ENCODE assay signal across 1 cellular context in the genomic region with DNA sequence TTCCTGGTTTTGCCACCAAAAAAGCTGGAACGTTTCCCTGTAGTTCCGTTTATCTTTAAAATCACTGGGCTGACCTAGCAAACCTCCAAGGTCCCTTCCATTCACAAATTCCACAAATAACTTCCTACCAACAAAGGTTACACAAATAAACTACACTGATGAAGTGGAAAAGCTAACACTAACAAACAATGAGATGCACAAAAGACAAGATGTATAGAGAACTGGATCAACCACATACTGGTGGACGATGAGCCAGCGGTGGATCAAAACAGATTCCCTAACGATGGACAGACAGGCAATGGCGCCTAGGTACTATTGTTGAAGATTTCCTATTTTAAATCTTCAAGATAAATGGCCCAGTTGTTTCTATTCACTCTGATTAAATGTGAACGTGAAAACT.
TF ChIP-seq lines count a peak whose summit lies in the region.

No MANE protein-coding gene starts in this region.

TF ChIP-seq in HepG2, 621 proteins besides CTCF, POLR2A, EP300 and RAD21 (continued from another document and continues in another):
- TF ChIP-seq, protein P1, sequence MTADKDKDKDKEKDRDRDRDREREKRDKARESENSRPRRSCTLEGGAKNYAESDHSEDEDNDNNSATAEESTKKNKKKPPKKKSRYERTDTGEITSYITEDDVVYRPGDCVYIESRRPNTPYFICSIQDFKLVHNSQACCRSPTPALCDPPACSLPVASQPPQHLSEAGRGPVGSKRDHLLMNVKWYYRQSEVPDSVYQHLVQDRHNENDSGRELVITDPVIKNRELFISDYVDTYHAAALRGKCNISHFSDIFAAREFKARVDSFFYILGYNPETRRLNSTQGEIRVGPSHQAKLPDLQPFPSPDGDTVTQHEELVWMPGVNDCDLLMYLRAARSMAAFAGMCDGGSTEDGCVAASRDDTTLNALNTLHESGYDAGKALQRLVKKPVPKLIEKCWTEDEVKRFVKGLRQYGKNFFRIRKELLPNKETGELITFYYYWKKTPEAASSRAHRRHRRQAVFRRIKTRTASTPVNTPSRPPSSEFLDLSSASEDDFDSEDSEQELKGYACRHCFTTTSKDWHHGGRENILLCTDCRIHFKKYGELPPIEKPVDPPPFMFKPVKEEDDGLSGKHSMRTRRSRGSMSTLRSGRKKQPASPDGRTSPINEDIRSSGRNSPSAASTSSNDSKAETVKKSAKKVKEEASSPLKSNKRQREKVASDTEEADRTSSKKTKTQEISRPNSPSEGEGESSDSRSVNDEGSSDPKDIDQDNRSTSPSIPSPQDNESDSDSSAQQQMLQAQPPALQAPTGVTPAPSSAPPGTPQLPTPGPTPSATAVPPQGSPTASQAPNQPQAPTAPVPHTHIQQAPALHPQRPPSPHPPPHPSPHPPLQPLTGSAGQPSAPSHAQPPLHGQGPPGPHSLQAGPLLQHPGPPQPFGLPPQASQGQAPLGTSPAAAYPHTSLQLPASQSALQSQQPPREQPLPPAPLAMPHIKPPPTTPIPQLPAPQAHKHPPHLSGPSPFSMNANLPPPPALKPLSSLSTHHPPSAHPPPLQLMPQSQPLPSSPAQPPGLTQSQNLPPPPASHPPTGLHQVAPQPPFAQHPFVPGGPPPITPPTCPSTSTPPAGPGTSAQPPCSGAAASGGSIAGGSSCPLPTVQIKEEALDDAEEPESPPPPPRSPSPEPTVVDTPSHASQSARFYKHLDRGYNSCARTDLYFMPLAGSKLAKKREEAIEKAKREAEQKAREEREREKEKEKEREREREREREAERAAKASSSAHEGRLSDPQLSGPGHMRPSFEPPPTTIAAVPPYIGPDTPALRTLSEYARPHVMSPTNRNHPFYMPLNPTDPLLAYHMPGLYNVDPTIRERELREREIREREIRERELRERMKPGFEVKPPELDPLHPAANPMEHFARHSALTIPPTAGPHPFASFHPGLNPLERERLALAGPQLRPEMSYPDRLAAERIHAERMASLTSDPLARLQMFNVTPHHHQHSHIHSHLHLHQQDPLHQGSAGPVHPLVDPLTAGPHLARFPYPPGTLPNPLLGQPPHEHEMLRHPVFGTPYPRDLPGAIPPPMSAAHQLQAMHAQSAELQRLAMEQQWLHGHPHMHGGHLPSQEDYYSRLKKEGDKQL (CRISPR knock-in tag; IDR thresholded peaks at IDR 0.05; ENCODE audit: low read depth): no peak
- TF ChIP-seq, protein P2, sequence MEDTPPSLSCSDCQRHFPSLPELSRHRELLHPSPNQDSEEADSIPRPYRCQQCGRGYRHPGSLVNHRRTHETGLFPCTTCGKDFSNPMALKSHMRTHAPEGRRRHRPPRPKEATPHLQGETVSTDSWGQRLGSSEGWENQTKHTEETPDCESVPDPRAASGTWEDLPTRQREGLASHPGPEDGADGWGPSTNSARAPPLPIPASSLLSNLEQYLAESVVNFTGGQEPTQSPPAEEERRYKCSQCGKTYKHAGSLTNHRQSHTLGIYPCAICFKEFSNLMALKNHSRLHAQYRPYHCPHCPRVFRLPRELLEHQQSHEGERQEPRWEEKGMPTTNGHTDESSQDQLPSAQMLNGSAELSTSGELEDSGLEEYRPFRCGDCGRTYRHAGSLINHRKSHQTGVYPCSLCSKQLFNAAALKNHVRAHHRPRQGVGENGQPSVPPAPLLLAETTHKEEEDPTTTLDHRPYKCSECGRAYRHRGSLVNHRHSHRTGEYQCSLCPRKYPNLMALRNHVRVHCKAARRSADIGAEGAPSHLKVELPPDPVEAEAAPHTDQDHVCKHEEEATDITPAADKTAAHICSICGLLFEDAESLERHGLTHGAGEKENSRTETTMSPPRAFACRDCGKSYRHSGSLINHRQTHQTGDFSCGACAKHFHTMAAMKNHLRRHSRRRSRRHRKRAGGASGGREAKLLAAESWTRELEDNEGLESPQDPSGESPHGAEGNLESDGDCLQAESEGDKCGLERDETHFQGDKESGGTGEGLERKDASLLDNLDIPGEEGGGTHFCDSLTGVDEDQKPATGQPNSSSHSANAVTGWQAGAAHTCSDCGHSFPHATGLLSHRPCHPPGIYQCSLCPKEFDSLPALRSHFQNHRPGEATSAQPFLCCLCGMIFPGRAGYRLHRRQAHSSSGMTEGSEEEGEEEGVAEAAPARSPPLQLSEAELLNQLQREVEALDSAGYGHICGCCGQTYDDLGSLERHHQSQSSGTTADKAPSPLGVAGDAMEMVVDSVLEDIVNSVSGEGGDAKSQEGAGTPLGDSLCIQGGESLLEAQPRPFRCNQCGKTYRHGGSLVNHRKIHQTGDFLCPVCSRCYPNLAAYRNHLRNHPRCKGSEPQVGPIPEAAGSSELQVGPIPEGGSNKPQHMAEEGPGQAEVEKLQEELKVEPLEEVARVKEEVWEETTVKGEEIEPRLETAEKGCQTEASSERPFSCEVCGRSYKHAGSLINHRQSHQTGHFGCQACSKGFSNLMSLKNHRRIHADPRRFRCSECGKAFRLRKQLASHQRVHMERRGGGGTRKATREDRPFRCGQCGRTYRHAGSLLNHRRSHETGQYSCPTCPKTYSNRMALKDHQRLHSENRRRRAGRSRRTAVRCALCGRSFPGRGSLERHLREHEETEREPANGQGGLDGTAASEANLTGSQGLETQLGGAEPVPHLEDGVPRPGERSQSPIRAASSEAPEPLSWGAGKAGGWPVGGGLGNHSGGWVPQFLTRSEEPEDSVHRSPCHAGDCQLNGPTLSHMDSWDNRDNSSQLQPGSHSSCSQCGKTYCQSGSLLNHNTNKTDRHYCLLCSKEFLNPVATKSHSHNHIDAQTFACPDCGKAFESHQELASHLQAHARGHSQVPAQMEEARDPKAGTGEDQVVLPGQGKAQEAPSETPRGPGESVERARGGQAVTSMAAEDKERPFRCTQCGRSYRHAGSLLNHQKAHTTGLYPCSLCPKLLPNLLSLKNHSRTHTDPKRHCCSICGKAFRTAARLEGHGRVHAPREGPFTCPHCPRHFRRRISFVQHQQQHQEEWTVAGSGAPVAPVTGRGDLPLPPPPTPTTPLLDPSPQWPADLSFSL (CRISPR knock-in tag; IDR thresholded peaks at IDR 0.05): peak; percentile 22; the same call in 1 of the 2 replicates
- TF ChIP-seq CHD2 (IDR thresholded peaks at IDR 0.05; ENCODE audit: low read depth, low read length): no peak
- TF ChIP-seq ZNF605 (CRISPR knock-in tag; IDR thresholded peaks at IDR 0.05): no peak
- no peak for TF ChIP-seq PHF5A (CRISPR knock-in tag; IDR thresholded peaks at IDR 0.05; ENCODE audit: low read depth, unreplicated experiment)
- TF ChIP-seq HNF4G (IDR thresholded peaks at IDR 0.05; ENCODE audit: borderline replicate concordance, low read depth, low read length): no peak
- TF ChIP-seq HNF4G (CRISPR knock-in tag; IDR thresholded peaks at IDR 0.05; ENCODE audit: borderline replicate concordance, low read depth): no peak
- TF ChIP-seq LCORL (IDR thresholded peaks at IDR 0.05): no peak
- TF ChIP-seq LCORL (CRISPR knock-in tag; IDR thresholded peaks at IDR 0.05): peak; percentile 28; the same call in 1 of the 2 replicates
- TF ChIP-seq, protein P3, sequence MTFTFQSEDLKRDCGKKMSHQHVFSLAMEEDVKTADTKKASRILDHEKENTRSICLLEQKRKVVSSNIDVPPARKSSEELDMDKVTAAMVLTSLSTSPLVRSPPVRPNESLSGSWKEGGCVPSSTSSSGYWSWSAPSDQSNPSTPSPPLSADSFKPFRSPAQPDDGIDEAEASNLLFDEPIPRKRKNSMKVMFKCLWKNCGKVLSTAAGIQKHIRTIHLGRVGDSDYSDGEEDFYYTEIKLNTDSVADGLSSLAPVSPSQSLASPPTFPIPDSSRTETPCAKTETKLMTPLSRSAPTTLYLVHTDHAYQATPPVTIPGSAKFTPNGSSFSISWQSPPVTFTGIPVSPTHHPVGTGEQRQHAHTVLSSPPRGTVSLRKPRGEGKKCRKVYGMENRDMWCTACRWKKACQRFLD (CRISPR knock-in tag; IDR thresholded peaks at IDR 0.05; ENCODE audit: borderline replicate concordance): no peak
- TF ChIP-seq ESRRA (CRISPR knock-in tag; IDR thresholded peaks at IDR 0.05; ENCODE audit: low read depth): no peak
- TF ChIP-seq NCOA1 (CRISPR knock-in tag; IDR thresholded peaks at IDR 0.05): no peak
- TF ChIP-seq, protein P4, sequence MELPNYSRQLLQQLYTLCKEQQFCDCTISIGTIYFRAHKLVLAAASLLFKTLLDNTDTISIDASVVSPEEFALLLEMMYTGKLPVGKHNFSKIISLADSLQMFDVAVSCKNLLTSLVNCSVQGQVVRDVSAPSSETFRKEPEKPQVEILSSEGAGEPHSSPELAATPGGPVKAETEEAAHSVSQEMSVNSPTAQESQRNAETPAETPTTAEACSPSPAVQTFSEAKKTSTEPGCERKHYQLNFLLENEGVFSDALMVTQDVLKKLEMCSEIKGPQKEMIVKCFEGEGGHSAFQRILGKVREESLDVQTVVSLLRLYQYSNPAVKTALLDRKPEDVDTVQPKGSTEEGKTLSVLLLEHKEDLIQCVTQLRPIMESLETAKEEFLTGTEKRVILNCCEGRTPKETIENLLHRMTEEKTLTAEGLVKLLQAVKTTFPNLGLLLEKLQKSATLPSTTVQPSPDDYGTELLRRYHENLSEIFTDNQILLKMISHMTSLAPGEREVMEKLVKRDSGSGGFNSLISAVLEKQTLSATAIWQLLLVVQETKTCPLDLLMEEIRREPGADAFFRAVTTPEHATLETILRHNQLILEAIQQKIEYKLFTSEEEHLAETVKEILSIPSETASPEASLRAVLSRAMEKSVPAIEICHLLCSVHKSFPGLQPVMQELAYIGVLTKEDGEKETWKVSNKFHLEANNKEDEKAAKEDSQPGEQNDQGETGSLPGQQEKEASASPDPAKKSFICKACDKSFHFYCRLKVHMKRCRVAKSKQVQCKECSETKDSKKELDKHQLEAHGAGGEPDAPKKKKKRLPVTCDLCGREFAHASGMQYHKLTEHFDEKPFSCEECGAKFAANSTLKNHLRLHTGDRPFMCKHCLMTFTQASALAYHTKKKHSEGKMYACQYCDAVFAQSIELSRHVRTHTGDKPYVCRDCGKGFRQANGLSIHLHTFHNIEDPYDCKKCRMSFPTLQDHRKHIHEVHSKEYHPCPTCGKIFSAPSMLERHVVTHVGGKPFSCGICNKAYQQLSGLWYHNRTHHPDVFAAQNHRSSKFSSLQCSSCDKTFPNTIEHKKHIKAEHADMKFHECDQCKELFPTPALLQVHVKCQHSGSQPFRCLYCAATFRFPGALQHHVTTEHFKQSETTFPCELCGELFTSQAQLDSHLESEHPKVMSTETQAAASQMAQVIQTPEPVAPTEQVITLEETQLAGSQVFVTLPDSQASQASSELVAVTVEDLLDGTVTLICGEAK (IDR thresholded peaks at IDR 0.05): no peak
- TF ChIP-seq, protein P4 (CRISPR knock-in tag; IDR thresholded peaks at IDR 0.05): no peak
- TF ChIP-seq, protein P5, sequence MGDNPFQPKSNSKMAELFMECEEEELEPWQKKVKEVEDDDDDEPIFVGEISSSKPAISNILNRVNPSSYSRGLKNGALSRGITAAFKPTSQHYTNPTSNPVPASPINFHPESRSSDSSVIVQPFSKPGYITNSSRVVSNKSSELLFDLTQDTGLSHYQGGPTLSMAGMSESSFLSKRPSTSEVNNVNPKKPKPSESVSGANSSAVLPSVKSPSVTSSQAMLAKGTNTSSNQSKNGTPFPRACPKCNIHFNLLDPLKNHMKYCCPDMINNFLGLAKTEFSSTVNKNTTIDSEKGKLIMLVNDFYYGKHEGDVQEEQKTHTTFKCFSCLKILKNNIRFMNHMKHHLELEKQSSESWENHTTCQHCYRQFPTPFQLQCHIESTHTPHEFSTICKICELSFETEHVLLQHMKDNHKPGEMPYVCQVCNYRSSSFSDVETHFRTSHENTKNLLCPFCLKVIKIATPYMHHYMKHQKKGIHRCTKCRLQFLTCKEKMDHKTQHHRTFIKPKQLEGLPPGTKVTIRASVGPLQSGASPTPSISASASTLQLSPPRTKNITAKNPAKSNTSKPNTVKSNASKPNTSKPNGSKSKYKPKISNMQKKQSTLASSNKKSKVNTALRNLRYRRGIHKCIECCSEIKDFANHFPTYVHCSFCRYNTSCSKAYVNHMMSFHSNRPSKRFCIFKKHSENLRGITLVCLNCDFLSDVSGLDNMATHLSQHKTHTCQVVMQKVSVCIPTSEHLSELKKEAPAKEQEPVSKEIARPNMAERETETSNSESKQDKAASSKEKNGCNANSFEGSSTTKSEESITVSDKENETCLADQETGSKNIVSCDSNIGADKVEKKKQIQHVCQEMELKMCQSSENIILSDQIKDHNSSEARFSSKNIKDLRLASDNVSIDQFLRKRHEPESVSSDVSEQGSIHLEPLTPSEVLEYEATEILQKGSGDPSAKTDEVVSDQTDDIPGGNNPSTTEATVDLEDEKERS (CRISPR knock-in tag; IDR thresholded peaks at IDR 0.05): no peak
- no peak for TF ChIP-seq ZNF549 (CRISPR knock-in tag; IDR thresholded peaks at IDR 0.05)
- no peak for TF ChIP-seq ZNF720 (CRISPR knock-in tag; IDR thresholded peaks at IDR 0.05)
- no peak for TF ChIP-seq ZNF264 (CRISPR knock-in tag; IDR thresholded peaks at IDR 0.05)
- TF ChIP-seq ZFP62 (CRISPR knock-in tag; IDR thresholded peaks at IDR 0.05): no peak
- TF ChIP-seq NONO (IDR thresholded peaks at IDR 0.05): no peak
- no peak for TF ChIP-seq NONO (CRISPR knock-in tag; conservative IDR thresholded peaks at IDR 0.05)
- TF ChIP-seq, protein P6, sequence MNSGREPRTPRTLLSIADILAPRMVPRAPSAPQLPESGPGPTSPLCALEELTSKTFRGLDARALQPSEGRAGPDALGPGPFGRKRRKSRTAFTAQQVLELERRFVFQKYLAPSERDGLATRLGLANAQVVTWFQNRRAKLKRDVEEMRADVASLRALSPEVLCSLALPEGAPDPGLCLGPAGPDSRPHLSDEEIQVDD (CRISPR knock-in tag; IDR thresholded peaks at IDR 0.05; ENCODE audit: borderline replicate concordance): no peak
- no peak for TF ChIP-seq FOXP1 (IDR thresholded peaks at IDR 0.05)
- TF ChIP-seq FOXP1 (CRISPR knock-in tag; IDR thresholded peaks at IDR 0.05): peak; percentile 30; the same call in 1 of the 2 replicates
- TF ChIP-seq RBFOX2 (IDR thresholded peaks at IDR 0.05; ENCODE audit: low read depth, low read length): no peak
